Comparison of ENCODE assay signal across 19 cellular contexts in genomic region chr12:109931143-109931542, GRCh38.
"Had no signal": no experiment of that assay in that cellular context is flagged by ENCODE, and none has a peak within 500 bp of the region (broad histone marks: within the 10 kb centered on the region; RNA-seq: fewer than 3 reads in every experiment).

No MANE protein-coding gene starts in this region.

- H3K27ac ChIP-seq: hepatocyte, thoracic aorta, transverse colon had no signal

- H3K4me3 Mint-ChIP-seq: dendritic cell treated with granulocyte-macrophage colony-stimulating factor and Interleukin-4, amounts not matched to agents 40 ng/mL and 50 ng/mL, for 4 days; mesothelial cell of epicardium; natural killer cell; neural crest cell; stimulated activated memory B cell treated with anti-CD40 and anti-IgM and Interleukin-4, amounts not matched to agents 10 μg/mL and 1 μg/mL and 100 μg/mL, for 72 hours; stimulated activated naive CD8-positive, alpha-beta T cell treated with anti-CD3 and anti-CD28 coated beads, Interleukin-15, Interleukin-2, amounts not matched to agents 100 ng/mL and 50 ng/mL, for 24 hours had no signal

- H3K27me3 ChIP-seq: hepatocyte, transverse colon had no signal

- H3K27me3 Mint-ChIP-seq: dendritic cell treated with granulocyte-macrophage colony-stimulating factor and Interleukin-4, amounts not matched to agents 40 ng/mL and 50 ng/mL, for 4 days; progenitor cell of endocrine pancreas; stimulated activated memory B cell treated with anti-CD40 and anti-IgM and Interleukin-4, amounts not matched to agents 10 μg/mL and 1 μg/mL and 100 μg/mL, for 72 hours; stimulated activated naive CD8-positive, alpha-beta T cell treated with anti-CD3 and anti-CD28 coated beads, Interleukin-15, Interleukin-2, amounts not matched to agents 100 ng/mL and 50 ng/mL, for 24 hours had no signal

- H3K9me3 Mint-ChIP-seq: dendritic cell treated with granulocyte-macrophage colony-stimulating factor and Interleukin-4, amounts not matched to agents 40 ng/mL and 50 ng/mL, for 4 days; mesothelial cell of epicardium; natural killer cell; neural crest cell; stimulated activated memory B cell treated with anti-CD40 and anti-IgM and Interleukin-4, amounts not matched to agents 10 μg/mL and 1 μg/mL and 100 μg/mL, for 72 hours; stimulated activated naive CD8-positive, alpha-beta T cell treated with anti-CD3 and anti-CD28 coated beads, Interleukin-15, Interleukin-2, amounts not matched to agents 100 ng/mL and 50 ng/mL, for 24 hours had no signal

- H3K4me3 ChIP-seq: hepatocyte, thoracic aorta, transverse colon had no signal

- H3K9me3 ChIP-seq: thoracic aorta, transverse colon had no signal

- ATAC-seq: natural killer cell; right cardiac atrium; stimulated activated memory B cell treated with anti-CD40 and anti-IgM and Interleukin-4, amounts not matched to agents 10 μg/mL and 1 μg/mL and 100 μg/mL, for 72 hours had no signal

- DNase-seq: caudate nucleus; foreskin melanocyte; head of caudate nucleus; kidney; natural killer cell; right cardiac atrium; small intestine; stimulated activated CD4-positive, alpha-beta T cell treated with anti-CD3 and anti-CD28 coated beads, Interleukin-2, amount 100 ng/mL, for 48 hours; stimulated activated CD8-positive, alpha-beta memory T cell treated with anti-CD3 and anti-CD28 coated beads, Interleukin-4, amount 100 ng/mL, for 48 hours; substantia nigra; transverse colon had no signal

- H3K27ac Mint-ChIP-seq: dendritic cell treated with granulocyte-macrophage colony-stimulating factor and Interleukin-4, amounts not matched to agents 40 ng/mL and 50 ng/mL, for 4 days; mesothelial cell of epicardium; progenitor cell of endocrine pancreas; stimulated activated memory B cell treated with anti-CD40 and anti-IgM and Interleukin-4, amounts not matched to agents 10 μg/mL and 1 μg/mL and 100 μg/mL, for 72 hours; stimulated activated naive CD8-positive, alpha-beta T cell treated with anti-CD3 and anti-CD28 coated beads, Interleukin-15, Interleukin-2, amounts not matched to agents 100 ng/mL and 50 ng/mL, for 24 hours had no signal

- H3K4me1 Mint-ChIP-seq: mesothelial cell of epicardium; natural killer cell; neural crest cell; stimulated activated memory B cell treated with anti-CD40 and anti-IgM and Interleukin-4, amounts not matched to agents 10 μg/mL and 1 μg/mL and 100 μg/mL, for 72 hours had no signal
